11 cellular contexts compared by ENCODE assay signal in the genomic region with DNA sequence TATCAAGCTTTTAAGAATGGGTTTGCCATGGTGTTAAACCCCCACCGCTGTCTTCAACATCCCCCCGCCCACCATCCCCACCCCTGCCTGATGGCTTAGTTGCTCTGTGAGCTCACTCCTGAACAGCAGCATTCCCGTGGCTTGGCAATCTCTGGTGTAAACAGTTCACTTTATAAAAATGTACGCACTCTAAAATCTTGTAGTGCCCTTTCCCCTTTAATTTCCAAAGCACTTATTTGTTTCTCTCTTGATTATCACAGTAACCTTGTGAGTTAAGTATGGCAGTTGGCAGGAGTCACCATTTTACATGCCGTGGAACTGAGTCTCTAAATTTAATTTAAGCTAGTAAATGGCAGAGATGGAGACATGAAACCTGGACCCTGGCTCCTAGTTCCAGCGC.
DNase-seq lines count a peak whose midpoint lies in the region; ATAC-seq, FAIRE-seq and TF ChIP-seq lines count a peak whose summit lies in the region.
"Had no signal": no experiment of that assay in that cellular context is flagged by ENCODE, and none has a peak within 500 bp of the region (broad histone marks: within the 10 kb centered on the region; RNA-seq: fewer than 3 reads in every experiment).

No MANE protein-coding gene starts in this region.

- no peak for TF ChIP-seq POLR2A in GM12878 (IDR thresholded peaks at IDR 0.05; ENCODE audit: low read depth, low read length)

- intact Hi-C loops in Right ventricle myocardium inferior (cut with DNase I) (loop anchor here (5.0 kb wide), 2 partner anchors 34 to 51 kb away; no protein-coding TSS in a partner anchor), cardiac septum (cut with DNase I) (no loop called here), GM12878 (cut with micrococcal nuclease; ENCODE audit: unreplicated experiment) (no loop called here)

- SMC1A ChIA-PET in GM12878 (lab: Charles Lee; ENCODE audit: uncharacterized antibody, unreplicated experiment): interaction anchor here (0.6 to 6.9 kb wide), 9 partner anchors 10 to 53 kb away, joined by 3 to 57 read pairs (median 4); no protein-coding TSS in a partner anchor

- CTCF ChIA-PET in GM12878 (lab: Yijun Ruan, JAX): interaction anchor here (0.8 to 3.7 kb wide), 8 partner anchors 9 to 135 kb away, joined by 3 to 22 read pairs (median 4); no protein-coding TSS in a partner anchor

- peak overlapping the region; percentile 1; the same call in 1 of the 2 replicates for H3K4me2 ChIP-seq in GM12878 (ENCODE audit: control insufficient read depth, insufficient read depth)

- 91% methylated on average over 6 of the region's 6 CpGs for WGBS in GM12878 (ENCODE audit: insufficient coverage, insufficient replicate concordance, low lambda C conversion rate, missing lambda C conversion rate)

- in situ Hi-C loops in GM12878 (cut with MboI): no loop called here

- H3K79me2 ChIP-seq in GM12878 (ENCODE audit: control insufficient read depth, insufficient read depth, low read length): peaks cover 85% of the 10 kb centered on the region

- no peak for TF ChIP-seq RAD21 in GM12878 (IDR thresholded peaks at IDR 0.05; ENCODE audit: insufficient read depth, low read depth, low read length)

- no peak for TF ChIP-seq CTCF in GM12878 (IDR thresholded peaks at IDR 0.05 in 2 of 3, conservative IDR thresholded peaks at IDR 0.05 in 1 of 3; ENCODE audit: control insufficient read depth in 2 of 3, extremely low read depth in 1 of 3, insufficient read depth in 1 of 3, low read depth in 3 of 3, low read length in 3 of 3)

- H3K27me3 ChIP-seq in GM12878 (replicated peaks in 1 of 2; ENCODE audit: control insufficient read depth in 2 of 2, insufficient read depth in 2 of 2, low read length in 1 of 2) (no peaks in the 10 kb centered on the region), muscle layer of duodenum (ENCODE audit: low read depth, low read length) (no peaks in the 10 kb centered on the region)
- H3K27me3 ChIP-seq: BLaER1 treated with 17β-estradiol and CSF1 and Interleukin-3, amounts not matched to agents 10 nM and 100 nM had no signal

- RAD21 ChIA-PET in GM12878 (lab: Charles Lee; ENCODE audit: unreplicated experiment): interaction anchor here (0.8 to 1.5 kb wide), 3 partner anchors 19 to 34 kb away, joined by 3 to 5 read pairs (median 5); no protein-coding TSS in a partner anchor

- POLR2A ChIA-PET in GM12878 (lab: Charles Lee): interaction anchor here (0.5 kb wide), 2 partner anchors 47 to 85 kb away, joined by 3 to 4 read pairs; no protein-coding TSS in a partner anchor

- ATAC-seq in Right ventricle myocardium inferior: peak; percentile 26
- ATAC-seq in GM12878: no peak
- no peak for ATAC-seq in HG02610 (IDR thresholded peaks at IDR 0.05; ENCODE audit: unreplicated experiment)

- no peak for FAIRE-seq in GM12878 (lab: Jason Lieb, UNC)

- BruUV-seq in GM12878 (replicated peaks; lab: Mats Ljungman, UMichigan): no TSS peak

- H4K20me1 ChIP-seq in GM12878 (ENCODE audit: control insufficient read depth, insufficient read depth): no peaks in the 10 kb centered on the region

- H3K27ac ChIP-seq in GM12878 (ENCODE audit: control insufficient read depth, insufficient read depth): no peak overlapping the region
- peak overlapping the region; percentile 7 for H3K27ac ChIP-seq in muscle layer of duodenum (ENCODE audit: low read length)
- H3K27ac ChIP-seq: BLaER1 treated with 17β-estradiol and CSF1 and Interleukin-3, amounts not matched to agents 10 nM and 100 nM had no signal

- TF ChIP-seq EP300 in GM12878 (IDR thresholded peaks at IDR 0.05; ENCODE audit: borderline replicate concordance in 1 of 2, control insufficient read depth in 1 of 2, low read depth in 2 of 2, low read length in 2 of 2): no peak

- no peak overlapping the region for H3K4me3 ChIP-seq in GM12878
- no peak overlapping the region for H3K4me3 ChIP-seq in muscle layer of duodenum (ENCODE audit: low read depth in 1 of 2, low read length in 2 of 2)
- H3K4me3 ChIP-seq: BLaER1 treated with 17β-estradiol and CSF1 and Interleukin-3, amounts not matched to agents 10 nM and 100 nM had no signal

- H2AFZ ChIP-seq in GM12878 (ENCODE audit: control insufficient read depth, low read depth, low read length): no peak overlapping the region

- DNase-seq in Right ventricle myocardium inferior (ENCODE audit: missing footprints) (no peak), cardiac septum (ENCODE audit: low spot score) (no peak), GM12878 (ENCODE audit: low read depth, low spot score) (no peak), NCI-H524 treated with DMSO at 0.1 percent for 48 hours (lab: John Stamatoyannopoulos, UW) (no peak), cerebellum (ENCODE audit: low spot score) (no peak), ureter (ENCODE audit: low spot score) (no peak)
- DNase-seq: NCI-H2171 treated with DMSO at 0.1 percent for 48 hours, SIG-M5 had no signal

- H3K36me3 ChIP-seq in GM12878 (ENCODE audit: control insufficient read depth in 2 of 2, insufficient read depth in 2 of 2, low read length in 1 of 2): peaks cover 4 to 25% of the 10 kb centered on the region in 2 experiments; a peak in 3 of 4 replicates
- peaks cover 0 to 5% of the 10 kb centered on the region in 2 donors for H3K36me3 ChIP-seq in muscle layer of duodenum (ENCODE audit: control insufficient read depth in 1 of 2, insufficient read depth in 2 of 2, low read length in 2 of 2)

- no peaks in the 10 kb centered on the region for H3K9me3 ChIP-seq in GM12878 (replicated peaks; ENCODE audit: control insufficient read depth, insufficient read depth, low read length)
- no peaks in the 10 kb centered on the region for H3K9me3 ChIP-seq in muscle layer of duodenum (ENCODE audit: control insufficient read depth in 1 of 2, low read length in 2 of 2)
- H3K9me3 ChIP-seq: BLaER1 treated with 17β-estradiol and CSF1 and Interleukin-3, amounts not matched to agents 10 nM and 100 nM had no signal

- H3K4me1 ChIP-seq in GM12878 (ENCODE audit: control insufficient read depth, insufficient read depth, low read length): peaks cover 40% of the 10 kb centered on the region
- peaks cover 39 to 70% of the 10 kb centered on the region in 2 donors for H3K4me1 ChIP-seq in muscle layer of duodenum (ENCODE audit: control insufficient read depth in 1 of 2, insufficient read depth in 2 of 2, low read length in 2 of 2)

- no peak overlapping the region for H3K9ac ChIP-seq in GM12878 (ENCODE audit: control insufficient read depth, insufficient read depth, low read length)
- H3K9ac ChIP-seq: BLaER1 treated with 17β-estradiol and CSF1 and Interleukin-3, amounts not matched to agents 10 nM and 100 nM had no signal

TF ChIP-seq in GM12878, 131 proteins besides CTCF, POLR2A, EP300 and RAD21:
- TF ChIP-seq, protein P1, sequence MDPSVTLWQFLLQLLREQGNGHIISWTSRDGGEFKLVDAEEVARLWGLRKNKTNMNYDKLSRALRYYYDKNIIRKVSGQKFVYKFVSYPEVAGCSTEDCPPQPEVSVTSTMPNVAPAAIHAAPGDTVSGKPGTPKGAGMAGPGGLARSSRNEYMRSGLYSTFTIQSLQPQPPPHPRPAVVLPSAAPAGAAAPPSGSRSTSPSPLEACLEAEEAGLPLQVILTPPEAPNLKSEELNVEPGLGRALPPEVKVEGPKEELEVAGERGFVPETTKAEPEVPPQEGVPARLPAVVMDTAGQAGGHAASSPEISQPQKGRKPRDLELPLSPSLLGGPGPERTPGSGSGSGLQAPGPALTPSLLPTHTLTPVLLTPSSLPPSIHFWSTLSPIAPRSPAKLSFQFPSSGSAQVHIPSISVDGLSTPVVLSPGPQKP (IDR thresholded peaks at IDR 0.05; ENCODE audit: low read depth, low read length): no peak
- TF ChIP-seq BMI1 (IDR thresholded peaks at IDR 0.05; ENCODE audit: borderline replicate concordance) (no peak), SMC3 (IDR thresholded peaks at IDR 0.05; ENCODE audit: borderline replicate concordance, low read length) (no peak), BHLHE40 (IDR thresholded peaks at IDR 0.05; ENCODE audit: borderline replicate concordance in 1 of 2, low read depth in 2 of 2, low read length in 1 of 2) (no peak), NBN (IDR thresholded peaks at IDR 0.05) (no peak), RFX5 (IDR thresholded peaks at IDR 0.05; ENCODE audit: low read depth, low read length) (no peak), EZH2 (IDR thresholded peaks at IDR 0.05; ENCODE audit: borderline replicate concordance, control insufficient read depth, low read depth, low read length) (no peak), SIN3A (IDR thresholded peaks at IDR 0.05; ENCODE audit: low read depth, low read length) (no peak), RELA (IDR thresholded peaks at IDR 0.05; ENCODE audit: borderline replicate concordance, partially characterized antibody) (no peak), MXI1 (IDR thresholded peaks at IDR 0.05; ENCODE audit: low read depth, low read length) (no peak), IRF4 (IDR thresholded peaks at IDR 0.05; ENCODE audit: low read depth, low read length) (no peak), ZZZ3 (IDR thresholded peaks at IDR 0.05; ENCODE audit: control insufficient read depth, insufficient read length, low read depth) (no peak)
- TF ChIP-seq, protein P2, sequence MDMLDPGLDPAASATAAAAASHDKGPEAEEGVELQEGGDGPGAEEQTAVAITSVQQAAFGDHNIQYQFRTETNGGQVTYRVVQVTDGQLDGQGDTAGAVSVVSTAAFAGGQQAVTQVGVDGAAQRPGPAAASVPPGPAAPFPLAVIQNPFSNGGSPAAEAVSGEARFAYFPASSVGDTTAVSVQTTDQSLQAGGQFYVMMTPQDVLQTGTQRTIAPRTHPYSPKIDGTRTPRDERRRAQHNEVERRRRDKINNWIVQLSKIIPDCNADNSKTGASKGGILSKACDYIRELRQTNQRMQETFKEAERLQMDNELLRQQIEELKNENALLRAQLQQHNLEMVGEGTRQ (IDR thresholded peaks at IDR 0.05; ENCODE audit: borderline replicate concordance, low read depth, low read length): no peak
